ENCODE assay signal across 8 cellular contexts in genomic region chr16:2603165-2604015, GRCh38.
DNase-seq lines count a peak whose midpoint lies in the region; ATAC-seq and TF ChIP-seq lines count a peak whose summit lies in the region.

No MANE protein-coding gene starts in this region.

- no peak for TF ChIP-seq CTCF in fibroblast of pulmonary artery (IDR thresholded peaks at IDR 0.05; ENCODE audit: low read length, missing control alignments)
- TF ChIP-seq CTCF in natural killer cell (IDR thresholded peaks at IDR 0.05) = no peak

- intact Hi-C loops in activated T-helper 2 cell treated with anti-CD3 and anti-CD28 coated beads, Interferon-gamma antibody, Interleukin-2, Interleukin-4, amounts not matched to agents 10 μg/mL and 5 μg/mL and 100 μg/mL, durations not matched to agents 14 hours and 24 hours and 36 hours (cut with micrococcal nuclease) = no loop called here
- intact Hi-C loops in natural killer cell (cut with micrococcal nuclease) = no loop called here

- peak overlapping the region; percentile 93 for H3K4me3 Mint-ChIP-seq in activated T-helper 2 cell treated with anti-CD3 and anti-CD28 coated beads, Interferon-gamma antibody, Interleukin-2, Interleukin-4, amounts not matched to agents 10 μg/mL and 5 μg/mL and 100 μg/mL, durations not matched to agents 14 hours and 24 hours and 36 hours (ENCODE audit: low read depth)
- H3K4me3 Mint-ChIP-seq in natural killer cell = peak overlapping the region; percentile 98
- H3K4me3 Mint-ChIP-seq in stimulated activated naive B cell treated with anti-CD40 and anti-IgM and Interleukin-4, amounts not matched to agents 10 μg/mL and 1 μg/mL and 100 μg/mL, for 72 hours = peak overlapping the region; percentile 99 to 100

- H3K4me3 ChIP-seq in fibroblast of pulmonary artery (replicated peaks; ENCODE audit: low read depth, low read length) = peak overlapping the region; percentile 96

- H3K27me3 Mint-ChIP-seq in activated T-helper 2 cell treated with anti-CD3 and anti-CD28 coated beads, Interferon-gamma antibody, Interleukin-2, Interleukin-4, amounts not matched to agents 10 μg/mL and 5 μg/mL and 100 μg/mL, durations not matched to agents 14 hours and 24 hours and 36 hours (ENCODE audit: low read depth) = no peaks in the 10 kb centered on the region
- no peaks in the 10 kb centered on the region for H3K27me3 Mint-ChIP-seq in natural killer cell (ENCODE audit: low read depth in 2 of 2)
- no peaks in the 10 kb centered on the region for H3K27me3 Mint-ChIP-seq in stimulated activated naive B cell treated with anti-CD40 and anti-IgM and Interleukin-4, amounts not matched to agents 10 μg/mL and 1 μg/mL and 100 μg/mL, for 72 hours

- peak overlapping the region; percentile 85 for H3K27ac Mint-ChIP-seq in activated T-helper 2 cell treated with anti-CD3 and anti-CD28 coated beads, Interferon-gamma antibody, Interleukin-2, Interleukin-4, amounts not matched to agents 10 μg/mL and 5 μg/mL and 100 μg/mL, durations not matched to agents 14 hours and 24 hours and 36 hours
- peak overlapping the region; percentile 83 to 95 for H3K27ac Mint-ChIP-seq in natural killer cell
- peak overlapping the region; percentile 98 for H3K27ac Mint-ChIP-seq in stimulated activated naive B cell treated with anti-CD40 and anti-IgM and Interleukin-4, amounts not matched to agents 10 μg/mL and 1 μg/mL and 100 μg/mL, for 72 hours

- DNase-seq in DMS153 treated with DMSO at 0.1 percent for 48 hours (lab: John Stamatoyannopoulos, UW; ENCODE audit: unreplicated experiment) (peak; percentile 90), LHCN-M2 (ENCODE audit: low read depth) (peak; percentile 96), RPMI8226 (peak; percentile 99), fibroblast of pulmonary artery (ENCODE audit: low read depth) (peak; percentile 97), natural killer cell (peak; percentile 66)
- peak; percentile 72 for DNase-seq in activated T-helper 2 cell treated with anti-CD3 and anti-CD28 coated beads, Interferon-gamma antibody, Interleukin-2, Interleukin-4, amounts not matched to agents 10 μg/mL and 5 μg/mL and 100 μg/mL, durations not matched to agents 14 hours and 24 hours and 36 hours (ENCODE audit: low spot score)
- peak; percentile 94 for DNase-seq in stimulated activated naive B cell treated with anti-CD40 and anti-IgM and Interleukin-4, amounts not matched to agents 10 μg/mL and 1 μg/mL and 100 μg/mL, for 72 hours

- H3K4me1 Mint-ChIP-seq in activated T-helper 2 cell treated with anti-CD3 and anti-CD28 coated beads, Interferon-gamma antibody, Interleukin-2, Interleukin-4, amounts not matched to agents 10 μg/mL and 5 μg/mL and 100 μg/mL, durations not matched to agents 14 hours and 24 hours and 36 hours (ENCODE audit: low read depth) = peaks cover 11% of the 10 kb centered on the region
- H3K4me1 Mint-ChIP-seq in natural killer cell = peaks cover 15 to 19% of the 10 kb centered on the region in 2 donors
- H3K4me1 Mint-ChIP-seq in stimulated activated naive B cell treated with anti-CD40 and anti-IgM and Interleukin-4, amounts not matched to agents 10 μg/mL and 1 μg/mL and 100 μg/mL, for 72 hours = peaks cover 14 to 30% of the 10 kb centered on the region in 2 donors

- H3K36me3 Mint-ChIP-seq in activated T-helper 2 cell treated with anti-CD3 and anti-CD28 coated beads, Interferon-gamma antibody, Interleukin-2, Interleukin-4, amounts not matched to agents 10 μg/mL and 5 μg/mL and 100 μg/mL, durations not matched to agents 14 hours and 24 hours and 36 hours (ENCODE audit: low read depth) = peaks cover 21% of the 10 kb centered on the region
- no peaks in the 10 kb centered on the region for H3K36me3 Mint-ChIP-seq in natural killer cell
- peaks cover 13 to 15% of the 10 kb centered on the region in 2 donors for H3K36me3 Mint-ChIP-seq in stimulated activated naive B cell treated with anti-CD40 and anti-IgM and Interleukin-4, amounts not matched to agents 10 μg/mL and 1 μg/mL and 100 μg/mL, for 72 hours

- H3K9me3 Mint-ChIP-seq in activated T-helper 2 cell treated with anti-CD3 and anti-CD28 coated beads, Interferon-gamma antibody, Interleukin-2, Interleukin-4, amounts not matched to agents 10 μg/mL and 5 μg/mL and 100 μg/mL, durations not matched to agents 14 hours and 24 hours and 36 hours = no peaks in the 10 kb centered on the region
- H3K9me3 Mint-ChIP-seq in natural killer cell = no peaks in the 10 kb centered on the region
- H3K9me3 Mint-ChIP-seq in stimulated activated naive B cell treated with anti-CD40 and anti-IgM and Interleukin-4, amounts not matched to agents 10 μg/mL and 1 μg/mL and 100 μg/mL, for 72 hours = no peaks in the 10 kb centered on the region

- peak; percentile 52 for ATAC-seq in GM21737 (IDR thresholded peaks at IDR 0.05; ENCODE audit: unreplicated experiment)
- ATAC-seq in natural killer cell = peak; percentile 63 to 76 (median 75)
- ATAC-seq in stimulated activated naive B cell treated with anti-CD40 and anti-IgM and Interleukin-4, amounts not matched to agents 10 μg/mL and 1 μg/mL and 100 μg/mL, for 72 hours (replicated peaks) = peak; percentile 74 to 83

Comparison
In these comparisons a context has a peak if more than half of its experiments do, and no peak if none do; other contexts are left out.
1. Peak in every context shown above with its lines: DNase-seq, ATAC-seq and H3K4me3 ChIP-seq.